In genomic region chr2:75219213-75219612, GRCh38 we compare ENCODE assay signal across 2 cellular contexts. TPM values are rescaled to one million over a fixed set of nuclear protein-coding genes. Genes with fewer than 3 reads are reported as not detected.
"Had no signal": no experiment of that assay in that cellular context is flagged by ENCODE, and none has a peak within 500 bp of the region (broad histone marks: within the 10 kb centered on the region; RNA-seq: fewer than 3 reads in every experiment).

No MANE protein-coding gene starts in this region.

RNA-seq across cellular contexts. Expression of gene TACR1, which starts 19.9 kb away (rescaled TPM):
- total RNA-seq: HT1080, K562 had no signal
